19 cellular contexts compared by ENCODE assay signal in genomic region chr15:80265021-80265420, GRCh38. TPM values are rescaled to one million over a fixed set of nuclear protein-coding genes. Genes with fewer than 3 reads are reported as not detected.
DNase-seq lines count a peak whose midpoint lies in the region; ATAC-seq and TF ChIP-seq lines count a peak whose summit lies in the region.
"Had no signal": no experiment of that assay in that cellular context is flagged by ENCODE, and none has a peak within 500 bp of the region (broad histone marks: within the 10 kb centered on the region; RNA-seq: fewer than 3 reads in every experiment).

No MANE protein-coding gene starts in this region.

- H3K56ac ChIP-seq in H9 (ENCODE audit: insufficient read length, low read depth, low read length), result no peak overlapping the region

- no peaks in the 10 kb centered on the region for H3K79me1 ChIP-seq in H9 (ENCODE audit: insufficient read depth, low read depth, low read length, poor library complexity, severe bottlenecking)

- H3K27ac ChIP-seq in PC-3 (ENCODE audit: low read length), result no peak overlapping the region
- no peak overlapping the region for H3K27ac ChIP-seq in H9 (ENCODE audit: insufficient read length, low read depth, low read length)
- no peak overlapping the region for H3K27ac ChIP-seq in body of pancreas
- H3K27ac ChIP-seq: skin epidermis had no signal

- no peak overlapping the region for H4K91ac ChIP-seq in H9 (ENCODE audit: insufficient read length, low read depth, low read length)

- TF ChIP-seq CTCF in PC-3 (conservative IDR thresholded peaks at IDR 0.05; ENCODE audit: low read depth, low read length), result no peak
- TF ChIP-seq CTCF in fibroblast of mammary gland (conservative IDR thresholded peaks at IDR 0.05; ENCODE audit: control insufficient read depth, insufficient read depth, low read depth, low read length), result no peak
- TF ChIP-seq CTCF in H9 (conservative IDR thresholded peaks at IDR 0.05), result no peak
- TF ChIP-seq CTCF in body of pancreas (IDR thresholded peaks at IDR 0.05), result no peak

- no peak overlapping the region for H3K23ac ChIP-seq in H9 (ENCODE audit: insufficient read length, low read depth, low read length)

- H3K27me3 ChIP-seq in PC-3 (ENCODE audit: low read length), result peaks cover 61% of the 10 kb centered on the region
- H3K27me3 ChIP-seq in H9 (ENCODE audit: insufficient read depth, low read length), result peaks cover 3% of the 10 kb centered on the region; the same call in 1 of the 2 replicates
- no peaks in the 10 kb centered on the region for H3K27me3 ChIP-seq in body of pancreas

- no peak overlapping the region for H3K4me3 Mint-ChIP-seq in activated naive CD4-positive, alpha-beta T cell treated with anti-CD3 and anti-CD28 coated beads, Interleukin-2, amount 10 ng/mL, durations not matched to agents 7 days and 5 days
- no peak overlapping the region for H3K4me3 Mint-ChIP-seq in stimulated activated naive B cell treated with anti-CD40 and anti-IgM and Interleukin-4, amounts not matched to agents 10 μg/mL and 1 μg/mL and 100 μg/mL, for 72 hours
- H3K4me3 Mint-ChIP-seq in H9, result no peak overlapping the region
- H3K4me3 Mint-ChIP-seq: naive thymus-derived CD4-positive, alpha-beta T cell; T-helper 17 cell had no signal

- H3K4me3 ChIP-seq in PC-3 (ENCODE audit: low read length), result no peak overlapping the region
- no peak overlapping the region for H3K4me3 ChIP-seq in fibroblast of mammary gland (ENCODE audit: control insufficient read depth, low read depth, low read length)
- no peak overlapping the region for H3K4me3 ChIP-seq in body of pancreas
- H3K4me3 ChIP-seq: skin epidermis had no signal

- CTCF ChIA-PET in activated naive CD4-positive, alpha-beta T cell treated with anti-CD3 and anti-CD28 coated beads, Interleukin-2, amount 10 ng/mL, durations not matched to agents 7 days and 5 days (lab: Charles Lee), result no interaction called here
- CTCF ChIA-PET in PC-3 (lab: Charles Lee), result no interaction called here

- H3K4me1 ChIP-seq in PC-3 (ENCODE audit: insufficient read depth, low read length), result no peaks in the 10 kb centered on the region
- no peaks in the 10 kb centered on the region for H3K4me1 ChIP-seq in H9 (ENCODE audit: insufficient read depth, low read length)
- H3K4me1 ChIP-seq in body of pancreas, result no peaks in the 10 kb centered on the region
- H3K4me1 ChIP-seq: BE2C had no signal

- no peaks in the 10 kb centered on the region for H3K36me3 Mint-ChIP-seq in activated naive CD4-positive, alpha-beta T cell treated with anti-CD3 and anti-CD28 coated beads, Interleukin-2, amount 10 ng/mL, durations not matched to agents 7 days and 5 days
- no peaks in the 10 kb centered on the region for H3K36me3 Mint-ChIP-seq in stimulated activated naive B cell treated with anti-CD40 and anti-IgM and Interleukin-4, amounts not matched to agents 10 μg/mL and 1 μg/mL and 100 μg/mL, for 72 hours
- no peaks in the 10 kb centered on the region for H3K36me3 Mint-ChIP-seq in H9 (ENCODE audit: insufficient read depth in 1 of 3, low read depth in 3 of 3)
- H3K36me3 Mint-ChIP-seq: naive thymus-derived CD4-positive, alpha-beta T cell had no signal

- no peak overlapping the region for H3K4me2 ChIP-seq in PC-3 (ENCODE audit: low read length)
- H3K4me2 ChIP-seq in H9 (ENCODE audit: insufficient read depth, insufficient read length, low read length), result no peak overlapping the region

- intact Hi-C loops in PC-3 (cut with micrococcal nuclease), result no loop called here
- intact Hi-C loops in body of pancreas (cut with DNase I), result no loop called here

- no peak overlapping the region for H2BK120ac ChIP-seq in H9 (ENCODE audit: low read depth, low read length, poor library complexity, severe bottlenecking)

- H4K8ac ChIP-seq in H9 (replicated peaks; ENCODE audit: insufficient read length, low read depth, low read length), result no peak overlapping the region

- H3K23me2 ChIP-seq in H9 (ENCODE audit: insufficient read length, low read depth, low read length, poor library complexity, severe bottlenecking), result no peaks in the 10 kb centered on the region

- no peak for TF ChIP-seq POLR2A in body of pancreas (IDR thresholded peaks at IDR 0.05)

- no peak overlapping the region for H3K14ac ChIP-seq in H9 (ENCODE audit: insufficient read depth, low read length)

- H3K18ac ChIP-seq in H9 (ENCODE audit: insufficient read length, low read depth, low read length), result no peak overlapping the region

- no peak overlapping the region for H2BK12ac ChIP-seq in H9 (ENCODE audit: insufficient read length, low read depth, low read length)

- peaks cover 22% of the 10 kb centered on the region for H3K27me3 Mint-ChIP-seq in activated naive CD4-positive, alpha-beta T cell treated with anti-CD3 and anti-CD28 coated beads, Interleukin-2, amount 10 ng/mL, durations not matched to agents 7 days and 5 days
- peaks cover 36 to 45% of the 10 kb centered on the region in 2 donors for H3K27me3 Mint-ChIP-seq in stimulated activated naive B cell treated with anti-CD40 and anti-IgM and Interleukin-4, amounts not matched to agents 10 μg/mL and 1 μg/mL and 100 μg/mL, for 72 hours
- peaks cover 78% of the 10 kb centered on the region for H3K27me3 Mint-ChIP-seq in H9 (ENCODE audit: low read depth)

- H4K5ac ChIP-seq in H9 (ENCODE audit: insufficient read length, low read depth, low read length), result no peak overlapping the region

- no peaks in the 10 kb centered on the region for H3K9me3 Mint-ChIP-seq in activated naive CD4-positive, alpha-beta T cell treated with anti-CD3 and anti-CD28 coated beads, Interleukin-2, amount 10 ng/mL, durations not matched to agents 7 days and 5 days
- peaks cover 0 to 3% of the 10 kb centered on the region in 2 donors for H3K9me3 Mint-ChIP-seq in stimulated activated naive B cell treated with anti-CD40 and anti-IgM and Interleukin-4, amounts not matched to agents 10 μg/mL and 1 μg/mL and 100 μg/mL, for 72 hours
- no peaks in the 10 kb centered on the region for H3K9me3 Mint-ChIP-seq in H9

- no TSS peak for BruUV-seq in PC-3 (replicated peaks; lab: Mats Ljungman, UMichigan)

- H2AK5ac ChIP-seq in H9 (ENCODE audit: insufficient read length, low read length), result no peak overlapping the region

- H2BK20ac ChIP-seq in H9 (ENCODE audit: low read depth, low read length, poor library complexity, severe bottlenecking), result no peak overlapping the region

- H3T11ph ChIP-seq in H9 (ENCODE audit: low read length), result no peak overlapping the region

- no peak overlapping the region for H3K9ac ChIP-seq in PC-3 (ENCODE audit: low read length)
- no peak overlapping the region for H3K9ac ChIP-seq in H9 (ENCODE audit: extremely low read depth, insufficient read length, low read length)

- no peak overlapping the region for H2BK15ac ChIP-seq in H9 (ENCODE audit: low read depth, low read length)

- H2AFZ ChIP-seq in PC-3 (ENCODE audit: low read length) (no peak overlapping the region), H9 (ENCODE audit: low read length) (no peak overlapping the region)

- H3K36me3 ChIP-seq in PC-3 (ENCODE audit: low read depth, low read length) (no peaks in the 10 kb centered on the region), body of pancreas (replicated peaks in 1 of 2; ENCODE audit: insufficient read depth in 1 of 2, low read depth in 2 of 2) (no peaks in the 10 kb centered on the region)
- H3K36me3 ChIP-seq: BE2C had no signal

- H3K4me1 Mint-ChIP-seq in activated naive CD4-positive, alpha-beta T cell treated with anti-CD3 and anti-CD28 coated beads, Interleukin-2, amount 10 ng/mL, durations not matched to agents 7 days and 5 days, result no peaks in the 10 kb centered on the region
- H3K4me1 Mint-ChIP-seq in stimulated activated naive B cell treated with anti-CD40 and anti-IgM and Interleukin-4, amounts not matched to agents 10 μg/mL and 1 μg/mL and 100 μg/mL, for 72 hours, result peaks cover 11 to 28% of the 10 kb centered on the region in 2 donors
- H3K4me1 Mint-ChIP-seq in H9, result 0 out of 4 replicates have a peak, but pooled peaks cover 0 to 3% of the 10 kb centered on the region in 2 experiments
- H3K4me1 Mint-ChIP-seq: naive thymus-derived CD4-positive, alpha-beta T cell; T-helper 17 cell had no signal

- no peaks in the 10 kb centered on the region for H4K20me1 ChIP-seq in PC-3 (ENCODE audit: low read length)
- no peaks in the 10 kb centered on the region for H4K20me1 ChIP-seq in H9 (ENCODE audit: control insufficient read depth, insufficient read depth, insufficient read length)

- H3K4ac ChIP-seq in H9 (ENCODE audit: low read depth, low read length), result no peak overlapping the region

- no peak for ATAC-seq in PC-3
- peak; percentile 38 to 50 for ATAC-seq in stimulated activated naive B cell treated with anti-CD40 and anti-IgM and Interleukin-4, amounts not matched to agents 10 μg/mL and 1 μg/mL and 100 μg/mL, for 72 hours (replicated peaks)
- no peak for ATAC-seq in body of pancreas
- ATAC-seq: naive thymus-derived CD4-positive, alpha-beta T cell; T-helper 17 cell had no signal

- WGBS in H9 (ENCODE audit: extremely low coverage, insufficient read length, low lambda C conversion rate), result no CpG with 5 or more reads among the region's 3 CpGs
- 75 to 83% methylated on average over 3 of the region's 3 CpGs for WGBS in body of pancreas, 2 donors

- H3K27ac Mint-ChIP-seq in activated naive CD4-positive, alpha-beta T cell treated with anti-CD3 and anti-CD28 coated beads, Interleukin-2, amount 10 ng/mL, durations not matched to agents 7 days and 5 days, result no peak overlapping the region
- no peak overlapping the region for H3K27ac Mint-ChIP-seq in stimulated activated naive B cell treated with anti-CD40 and anti-IgM and Interleukin-4, amounts not matched to agents 10 μg/mL and 1 μg/mL and 100 μg/mL, for 72 hours
- no peak overlapping the region for H3K27ac Mint-ChIP-seq in H9
- H3K27ac Mint-ChIP-seq: naive thymus-derived CD4-positive, alpha-beta T cell; T-helper 17 cell had no signal

- H3K9me3 ChIP-seq in PC-3 (ENCODE audit: low read length) (no peaks in the 10 kb centered on the region), H9 (ENCODE audit: control insufficient read depth, low read depth, low read length) (no peaks in the 10 kb centered on the region), body of pancreas (no peaks in the 10 kb centered on the region)
- H3K9me3 ChIP-seq: BE2C had no signal

- no peaks in the 10 kb centered on the region for H3K9me2 ChIP-seq in PC-3 (replicated peaks; ENCODE audit: low read length)

- peak; percentile 4 for DNase-seq in activated naive CD4-positive, alpha-beta T cell treated with Interleukin-2 at 50 U/mL for 16 hours
- no peak for DNase-seq in activated naive CD4-positive, alpha-beta T cell treated with anti-CD3 and anti-CD28 coated beads, Interleukin-2, amount 10 ng/mL, durations not matched to agents 7 days and 5 days
- peak; percentile 25 for DNase-seq in PC-3
- DNase-seq in fibroblast of mammary gland (ENCODE audit: low read depth), result peak; percentile 55
- no peak for DNase-seq in stimulated activated naive B cell treated with anti-CD40 and anti-IgM and Interleukin-4, amounts not matched to agents 10 μg/mL and 1 μg/mL and 100 μg/mL, for 72 hours
- no peak for DNase-seq in H9
- DNase-seq in body of pancreas, result no peak
- DNase-seq in NCI-H1105 (lab: John Stamatoyannopoulos, UW), result no peak
- DNase-seq: activated effector memory CD4-positive, alpha-beta T cell treated with anti-CD3 and anti-CD28 coated beads, Interleukin-2, amount 50 U/mL, for 16 hours; BE2C; Kasumi-1; naive thymus-derived CD4-positive, alpha-beta T cell; NCI-H1436 treated with DMSO at 0.1 percent for 48 hours; NCI-H2227 treated with DMSO at 0.1 percent for 48 hours; SHP77; substantia nigra; T-helper 17 cell had no signal

- no peak overlapping the region for H2BK5ac ChIP-seq in H9 (ENCODE audit: insufficient read length, low read length)

- no peaks in the 10 kb centered on the region for H3F3A ChIP-seq in PC-3 (ENCODE audit: low read length, unreplicated experiment)

- H3K79me2 ChIP-seq in PC-3 (ENCODE audit: low read length) (no peaks in the 10 kb centered on the region), H9 (ENCODE audit: insufficient read depth, low read length) (no peaks in the 10 kb centered on the region)

- POLR2A ChIA-PET in PC-3 (lab: Charles Lee; ENCODE audit: unreplicated experiment), result no interaction called here

RNA-seq across cellular contexts. Expression of gene CTXND1, which starts 13.0 kb away (rescaled TPM):
- total RNA-seq in PC-3 (2014; rRNA removed) (not detected in 2 replicates), H9 (2021) (not detected in 2 replicates), body of pancreas (1 to 10 TPM in 1 of 2 donors, under 1 TPM in 1; 0.66 to 1.0 TPM)
- total RNA-seq: lung microvascular endothelial cell; naive thymus-derived CD4-positive, alpha-beta T cell; T-helper 17 cell had no signal

Comparison
In these comparisons a context has a peak if more than half of its experiments do, and no peak if none do; other contexts are left out.
1. DNase-seq: peak in activated naive CD4-positive, alpha-beta T cell treated with Interleukin-2 at 50 U/mL for 16 hours (single experiment), PC-3 (single experiment) and fibroblast of mammary gland (single experiment); none in activated naive CD4-positive, alpha-beta T cell treated with anti-CD3 and anti-CD28 coated beads, Interleukin-2, amount 10 ng/mL, durations not matched to agents 7 days and 5 days (single experiment), stimulated activated naive B cell treated with anti-CD40 and anti-IgM and Interleukin-4, amounts not matched to agents 10 μg/mL and 1 μg/mL and 100 μg/mL, for 72 hours (single experiment), H9 (single experiment), body of pancreas (0 of 4) and NCI-H1105 (single experiment).
2. ATAC-seq: peak in stimulated activated naive B cell treated with anti-CD40 and anti-IgM and Interleukin-4, amounts not matched to agents 10 μg/mL and 1 μg/mL and 100 μg/mL, for 72 hours (2 of 2); none in PC-3 (single experiment) and body of pancreas (single experiment).